In genomic region chr1:42935971-42936308, GRCh38 we compare ENCODE assay signal across 9 cellular contexts. TPM values are rescaled to one million over a fixed set of nuclear protein-coding genes. Genes with fewer than 3 reads are reported as not detected.
DNase-seq lines count a peak whose midpoint lies in the region; ATAC-seq lines count a peak whose summit lies in the region.
"Had no signal": no experiment of that assay in that cellular context is flagged by ENCODE, and none has a peak within 500 bp of the region (broad histone marks: within the 10 kb centered on the region; RNA-seq: fewer than 3 reads in every experiment).

No MANE protein-coding gene starts in this region.

- DNase-seq in stimulated activated naive CD8-positive, alpha-beta T cell treated with anti-CD3 and anti-CD28 coated beads, Interleukin-15, Interleukin-2, amounts not matched to agents 100 U/mL and 50 U/mL, for 24 hours, result no peak
- no peak for DNase-seq in activated naive CD8-positive, alpha-beta T cell treated with anti-CD3 and anti-CD28 coated beads for 36 hours
- peak; percentile 55 for DNase-seq in mesenteric fat pad (ENCODE audit: low spot score)
- DNase-seq in NCI-H187 treated with DMSO at 0.1 percent for 48 hours (lab: John Stamatoyannopoulos, UW), result no peak
- DNase-seq in cortex of kidney (lab: John Stamatoyannopoulos, UW), result no peak
- DNase-seq: activated gamma-delta T cell had no signal

- H3K9me3 Mint-ChIP-seq in stimulated activated naive CD8-positive, alpha-beta T cell treated with anti-CD3 and anti-CD28 coated beads, Interleukin-15, Interleukin-2, amounts not matched to agents 100 ng/mL and 50 ng/mL, for 24 hours, result no peaks in the 10 kb centered on the region
- no peaks in the 10 kb centered on the region for H3K9me3 Mint-ChIP-seq in activated naive CD8-positive, alpha-beta T cell treated with anti-CD3 and anti-CD28 coated beads for 36 hours

- ATAC-seq in stimulated activated naive CD8-positive, alpha-beta T cell treated with anti-CD3 and anti-CD28 coated beads, Interleukin-15, Interleukin-2, amounts not matched to agents 100 U/mL and 50 U/mL, for 24 hours, result no peak
- ATAC-seq in HG02938 (IDR thresholded peaks at IDR 0.05; ENCODE audit: unreplicated experiment) (no peak), HG03196 (IDR thresholded peaks at IDR 0.05; ENCODE audit: unreplicated experiment) (no peak)

- H3K4me3 Mint-ChIP-seq in stimulated activated naive CD8-positive, alpha-beta T cell treated with anti-CD3 and anti-CD28 coated beads, Interleukin-15, Interleukin-2, amounts not matched to agents 100 ng/mL and 50 ng/mL, for 24 hours, result no peak overlapping the region
- no peak overlapping the region for H3K4me3 Mint-ChIP-seq in activated naive CD8-positive, alpha-beta T cell treated with anti-CD3 and anti-CD28 coated beads for 36 hours

- peaks cover 100% of the 10 kb centered on the region for H3K4me1 Mint-ChIP-seq in stimulated activated naive CD8-positive, alpha-beta T cell treated with anti-CD3 and anti-CD28 coated beads, Interleukin-15, Interleukin-2, amounts not matched to agents 100 ng/mL and 50 ng/mL, for 24 hours (ENCODE audit: low read depth)
- H3K4me1 Mint-ChIP-seq in activated naive CD8-positive, alpha-beta T cell treated with anti-CD3 and anti-CD28 coated beads for 36 hours, result peaks cover 91% of the 10 kb centered on the region

- H3K27me3 Mint-ChIP-seq in stimulated activated naive CD8-positive, alpha-beta T cell treated with anti-CD3 and anti-CD28 coated beads, Interleukin-15, Interleukin-2, amounts not matched to agents 100 ng/mL and 50 ng/mL, for 24 hours, result no peaks in the 10 kb centered on the region
- no peaks in the 10 kb centered on the region for H3K27me3 Mint-ChIP-seq in activated naive CD8-positive, alpha-beta T cell treated with anti-CD3 and anti-CD28 coated beads for 36 hours

- peaks cover 68% of the 10 kb centered on the region for H3K36me3 Mint-ChIP-seq in stimulated activated naive CD8-positive, alpha-beta T cell treated with anti-CD3 and anti-CD28 coated beads, Interleukin-15, Interleukin-2, amounts not matched to agents 100 ng/mL and 50 ng/mL, for 24 hours (ENCODE audit: low read depth)
- peaks cover 58% of the 10 kb centered on the region for H3K36me3 Mint-ChIP-seq in activated naive CD8-positive, alpha-beta T cell treated with anti-CD3 and anti-CD28 coated beads for 36 hours

- peak overlapping the region; percentile 82 for H3K27ac Mint-ChIP-seq in stimulated activated naive CD8-positive, alpha-beta T cell treated with anti-CD3 and anti-CD28 coated beads, Interleukin-15, Interleukin-2, amounts not matched to agents 100 ng/mL and 50 ng/mL, for 24 hours
- peak overlapping the region; percentile 30 for H3K27ac Mint-ChIP-seq in activated naive CD8-positive, alpha-beta T cell treated with anti-CD3 and anti-CD28 coated beads for 36 hours

RNA-seq across cellular contexts. Expression of gene SLC2A1, which starts 22.7 kb away (rescaled TPM):
- total RNA-seq in activated naive CD8-positive, alpha-beta T cell treated with anti-CD3 and anti-CD28 coated beads for 36 hours, result 100 to 1,000 TPM; 105 to 114 TPM
- total RNA-seq in mesenteric fat pad, result 16.3 TPM
